Comparison of ENCODE assay signal across 8 cellular contexts in genomic region chr14:91350813-91351507, GRCh38.
DNase-seq lines count a peak whose midpoint lies in the region; ATAC-seq and TF ChIP-seq lines count a peak whose summit lies in the region.

No MANE protein-coding gene starts in this region.

- H3K9me3 ChIP-seq in adrenal gland (replicated peaks in 1 of 3) (no peaks in the 10 kb centered on the region), SK-N-SH (no peaks in the 10 kb centered on the region)

- ATAC-seq in HG03159 (IDR thresholded peaks at IDR 0.05; ENCODE audit: unreplicated experiment) (peak; percentile 60), left lobe of liver (peak; percentile 65), left colon (no peak)

- intact Hi-C loops in adrenal gland (cut with DNase I) = no loop called here
- intact Hi-C loops in left colon (cut with DNase I, micrococcal nuclease) = no loop called here

- no peaks in the 10 kb centered on the region for H3K36me3 ChIP-seq in adrenal gland (replicated peaks in 1 of 2)
- no peaks in the 10 kb centered on the region for H3K36me3 ChIP-seq in SK-N-SH (replicated peaks in 1 of 2; ENCODE audit: control insufficient read depth in 1 of 2, insufficient read depth in 2 of 2, low read length in 1 of 2)

- no peak overlapping the region for H3K4me3 ChIP-seq in adrenal gland
- no peak overlapping the region for H3K4me3 ChIP-seq in SK-N-SH (ENCODE audit: low read depth in 2 of 2, low read length in 1 of 2)

- no peaks in the 10 kb centered on the region for H3K9me2 ChIP-seq in SK-N-SH

- no peaks in the 10 kb centered on the region for H3K79me2 ChIP-seq in SK-N-SH (ENCODE audit: insufficient read depth)

- H3F3A ChIP-seq in SK-N-SH (replicated peaks; ENCODE audit: insufficient read depth) = no peaks in the 10 kb centered on the region

- no peak overlapping the region for H3K9ac ChIP-seq in SK-N-SH

- TF ChIP-seq CTCF in adrenal gland (IDR thresholded peaks at IDR 0.05) = no peak
- TF ChIP-seq CTCF in SK-N-SH (IDR thresholded peaks at IDR 0.05) = no peak

- CTCF ChIA-PET in SK-N-SH (lab: Yijun Ruan, JAX) = interaction anchor here (1.6 kb wide), 1 partner anchor 67 kb away, joined by 6 read pairs; the partner anchor contains the start of gene CCDC88C

- H3K4me1 ChIP-seq in adrenal gland (replicated peaks in 1 of 2) = no peaks in the 10 kb centered on the region
- H3K4me1 ChIP-seq in SK-N-SH (ENCODE audit: control insufficient read depth in 1 of 2, insufficient read depth in 2 of 2, low read depth in 1 of 2, low read length in 1 of 2) = peaks cover 0 to 8% of the 10 kb centered on the region in 2 experiments; a peak in 1 of 4 replicates

- POLR2A ChIA-PET in SK-N-SH (lab: Yijun Ruan, JAX) = no interaction called here

- TF ChIP-seq RAD21 in SK-N-SH (IDR thresholded peaks at IDR 0.05; ENCODE audit: low read length) = no peak

- WGBS in adrenal gland, 4 donors = 75 to 86% (median 78%) methylated on average over 18 of the region's 18 CpGs
- 79% methylated on average over 16 of the region's 18 CpGs for WGBS in SK-N-SH (ENCODE audit: low lambda C conversion rate)

- H3K27ac ChIP-seq in adrenal gland (no peak overlapping the region), SK-N-SH (ENCODE audit: low read depth in 2 of 2, low read length in 1 of 2) (no peak overlapping the region)

- H3K4me2 ChIP-seq in SK-N-SH = no peak overlapping the region

- no peaks in the 10 kb centered on the region for H4K20me1 ChIP-seq in SK-N-SH (ENCODE audit: insufficient read depth)

- no peak for TF ChIP-seq EP300 in SK-N-SH (IDR thresholded peaks at IDR 0.05; ENCODE audit: borderline replicate concordance in 1 of 2, low read depth in 1 of 2, low read length in 1 of 2)

- TF ChIP-seq POLR2A in adrenal gland (IDR thresholded peaks at IDR 0.05) = no peak

- DNase-seq in NK-92 treated with Interleukin-12 subunit alpha and Interleukin-12 subunit beta, amount 100 ng/mL, for 24 hours (lab: John Stamatoyannopoulos, UW) = peak; percentile 53
- DNase-seq in NK-92 (lab: John Stamatoyannopoulos, UW; ENCODE audit: unreplicated experiment) = no peak
- peak; percentile 45 for DNase-seq in activated CD4-positive, alpha-beta T cell treated with anti-CD3 and anti-CD28 coated beads, Interleukin-2, amount 50 U/mL, for 1 hour
- DNase-seq in left lobe of liver (ENCODE audit: low spot score) = no peak
- no peak for DNase-seq in adrenal gland
- no peak for DNase-seq in SK-N-SH
- no peak for DNase-seq in left colon

- H3K27me3 ChIP-seq in adrenal gland (no peaks in the 10 kb centered on the region), SK-N-SH (ENCODE audit: insufficient read depth) (no peaks in the 10 kb centered on the region)

- no peak overlapping the region for H2AFZ ChIP-seq in SK-N-SH (ENCODE audit: low read depth)

TF ChIP-seq in SK-N-SH, 30 proteins besides CTCF, POLR2A, EP300 and RAD21:
- TF ChIP-seq NRF1 (IDR thresholded peaks at IDR 0.05; ENCODE audit: low read depth, low read length) = no peak
- no peak for TF ChIP-seq USF1 (IDR thresholded peaks at IDR 0.05; ENCODE audit: borderline replicate concordance, low read depth)
- no peak for TF ChIP-seq EZH2phosphoT487 (IDR thresholded peaks at IDR 0.05; ENCODE audit: borderline replicate concordance, low read depth)
- no peak for TF ChIP-seq PBX3 (IDR thresholded peaks at IDR 0.05)
- TF ChIP-seq FOSL2 (IDR thresholded peaks at IDR 0.05; ENCODE audit: borderline replicate concordance, low read depth) = no peak
- TF ChIP-seq ZBTB33 (IDR thresholded peaks at IDR 0.05; ENCODE audit: borderline replicate concordance, low read depth) = no peak
- TF ChIP-seq FOXJ3 (CRISPR knock-in tag; IDR thresholded peaks at IDR 0.05) = no peak
- TF ChIP-seq CHD2 (IDR thresholded peaks at IDR 0.05; ENCODE audit: low read length, partially characterized antibody) = no peak
- TF ChIP-seq RFX5 (IDR thresholded peaks at IDR 0.05; ENCODE audit: low read length) = no peak
- TF ChIP-seq GABPA (IDR thresholded peaks at IDR 0.05; ENCODE audit: low read depth) = no peak
- TF ChIP-seq MXI1 (IDR thresholded peaks at IDR 0.05; ENCODE audit: low read depth, low read length) = no peak
- no peak for TF ChIP-seq MAX (IDR thresholded peaks at IDR 0.05; ENCODE audit: low read depth)
- no peak for TF ChIP-seq POLR2AphosphoS5 (IDR thresholded peaks at IDR 0.05; ENCODE audit: low read depth, low read length)
- TF ChIP-seq TAF1 (IDR thresholded peaks at IDR 0.05; ENCODE audit: borderline replicate concordance, low read depth, low read length) = no peak
- no peak for TF ChIP-seq FOXM1 (IDR thresholded peaks at IDR 0.05; ENCODE audit: low read depth)

Comparison
In these comparisons a context has a peak if more than half of its experiments do, and no peak if none do; other contexts are left out.
1. DNase-seq: peak in NK-92 treated with Interleukin-12 subunit alpha and Interleukin-12 subunit beta, amount 100 ng/mL, for 24 hours (single experiment) and activated CD4-positive, alpha-beta T cell treated with anti-CD3 and anti-CD28 coated beads, Interleukin-2, amount 50 U/mL, for 1 hour (single experiment); none in NK-92 (single experiment), left lobe of liver (single experiment), adrenal gland (0 of 7), SK-N-SH (single experiment) and left colon (0 of 2).